Comparison of ENCODE assay signal across 33 cellular contexts in the genomic region with DNA sequence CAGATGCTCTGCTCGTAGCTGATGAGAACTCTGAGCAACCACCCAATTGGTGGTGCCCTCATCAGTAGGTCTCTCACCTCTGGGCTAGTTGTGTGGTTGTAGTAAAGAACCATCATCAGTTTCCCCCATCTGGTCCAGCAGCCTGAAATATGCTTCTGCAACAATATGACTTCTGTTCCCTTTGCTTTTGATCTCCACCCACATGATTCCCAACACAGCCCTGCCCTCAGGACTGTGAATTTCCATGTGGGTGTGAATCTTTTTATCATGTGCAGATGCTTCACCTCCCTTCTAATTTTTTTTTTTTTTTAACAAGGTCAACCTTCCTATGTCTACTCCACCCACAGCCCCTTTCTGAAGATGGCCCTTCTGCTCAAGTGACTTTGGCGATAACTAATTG.
"Had no signal": no experiment of that assay in that cellular context is flagged by ENCODE, and none has a peak within 500 bp of the region (broad histone marks: within the 10 kb centered on the region; RNA-seq: fewer than 3 reads in every experiment).

No MANE protein-coding gene starts in this region.

- H3K9me3 Mint-ChIP-seq: activated CD4-positive, alpha-beta memory T cell treated with anti-CD3 and anti-CD28 coated beads for 36 hours; activated naive CD8-positive, alpha-beta T cell treated with anti-CD3 and anti-CD28 coated beads, Interleukin-2, amount 10 ng/mL, durations not matched to agents 7 days and 5 days had no signal

- H3K27ac ChIP-seq: adrenal gland, body of pancreas, Peyer's patch, SJSA1 had no signal

- H3K4me3 ChIP-seq: adrenal gland, body of pancreas, Peyer's patch, SJSA1 had no signal

- H3K9me3 ChIP-seq: adrenal gland, body of pancreas, Peyer's patch, SJSA1 had no signal

- H3K4me1 ChIP-seq: adrenal gland, body of pancreas, Peyer's patch, SJSA1 had no signal

- H3K27ac Mint-ChIP-seq: activated naive CD8-positive, alpha-beta T cell treated with anti-CD3 and anti-CD28 coated beads, Interleukin-2, amount 10 ng/mL, durations not matched to agents 7 days and 5 days had no signal

- DNase-seq: activated CD4-positive, alpha-beta memory T cell treated with anti-CD3 and anti-CD28 coated beads for 36 hours; activated CD4-positive, alpha-beta T cell treated with anti-CD3 and anti-CD28 coated beads, Interleukin-2, amount 50 U/mL, for 1 hour; activated CD8-positive, alpha-beta memory T cell treated with anti-CD3 and anti-CD28 coated beads, Interleukin-2, amount 50 U/mL, for 4 hours; activated effector memory CD4-positive, alpha-beta T cell treated with Interleukin-2 at 50 U/mL for 16 hours; activated naive CD4-positive, alpha-beta T cell treated with anti-CD3 and anti-CD28 coated beads, Interleukin-2, amount 50 U/mL, for 16 hours; activated naive CD8-positive, alpha-beta T cell treated with anti-CD3 and anti-CD28 coated beads, Interleukin-2, amount 10 ng/mL, durations not matched to agents 7 days and 5 days; activated T-cell treated with anti-CD3 and anti-CD28 coated beads for 4 hours; activated T-cell treated with anti-CD3 and anti-CD28 coated beads, Interleukin-2, amount 50 U/mL, for 48 hours; adrenal gland; body of pancreas; caudate nucleus; cerebellar nuclear complex; cortex of kidney; KG1; MM.1S; MV-4-11; NCI-H1092; NCI-H1436 treated with DMSO at 0.1 percent for 48 hours; NCI-H1694 treated with DMSO at 0.1 percent for 48 hours; NCI-H2029; NCI-H2107; NCI-H2171; NCI-H510A; NCI-H526; NCI-H748 treated with DMSO at 0.1 percent for 48 hours; NK-92 treated with Interleukin-12 subunit alpha and Interleukin-12 subunit beta, amount 100 ng/mL, for 24 hours; PC-3; Peyer's patch; RPMI8226; SHP77 treated with DMSO at 0.1 percent for 48 hours; SW 1271; T1000 had no signal

- H3K36me3 Mint-ChIP-seq: activated CD4-positive, alpha-beta memory T cell treated with anti-CD3 and anti-CD28 coated beads for 36 hours; activated naive CD8-positive, alpha-beta T cell treated with anti-CD3 and anti-CD28 coated beads, Interleukin-2, amount 10 ng/mL, durations not matched to agents 7 days and 5 days had no signal

- H3K4me3 Mint-ChIP-seq: activated CD4-positive, alpha-beta memory T cell treated with anti-CD3 and anti-CD28 coated beads for 36 hours; activated naive CD8-positive, alpha-beta T cell treated with anti-CD3 and anti-CD28 coated beads, Interleukin-2, amount 10 ng/mL, durations not matched to agents 7 days and 5 days had no signal

- H3K27me3 Mint-ChIP-seq: activated CD4-positive, alpha-beta memory T cell treated with anti-CD3 and anti-CD28 coated beads for 36 hours; activated naive CD8-positive, alpha-beta T cell treated with anti-CD3 and anti-CD28 coated beads, Interleukin-2, amount 10 ng/mL, durations not matched to agents 7 days and 5 days had no signal

- H3K27me3 ChIP-seq: body of pancreas, Peyer's patch, SJSA1 had no signal

- ATAC-seq: body of pancreas, PC-3 had no signal

- H3K36me3 ChIP-seq: adrenal gland, Peyer's patch, SJSA1 had no signal
